Comparison of ENCODE assay signal across 6 cellular contexts in genomic region chr2:33389695-33390094, GRCh38.
DNase-seq lines count a peak whose midpoint lies in the region; TF ChIP-seq lines count a peak whose summit lies in the region.
"Not testable (repeated sequence)": the region's sequence is repeated elsewhere in the genome, so short reads cannot be mapped to it uniquely, and the experiment has no call there.

No MANE protein-coding gene starts in this region.

- H3K9me3 ChIP-seq in MG63 = not testable (repeated sequence)

- TF ChIP-seq CTCF in HFFc6 (IDR thresholded peaks at IDR 0.05); retinal pigment epithelial cell (conservative IDR thresholded peaks at IDR 0.05; ENCODE audit: low read depth, low read length): not testable (repeated sequence)

- H3K27me3 ChIP-seq in MG63 = not testable (repeated sequence)

- DNase-seq in HFFc6 = not testable (repeated sequence)
- DNase-seq in MG63 (peak; percentile 47), amniotic epithelial cell (ENCODE audit: low read depth) (peak; percentile 36), fibroblast of gingiva (ENCODE audit: low read depth) (peak; percentile 40), iris pigment epithelial cell (ENCODE audit: low read depth) (peak; percentile 53), retinal pigment epithelial cell (ENCODE audit: low read depth) (peak; percentile 51)

- not testable (repeated sequence) for H3K4me3 Mint-ChIP-seq in HFFc6

- peaks cover 77% of the 10 kb centered on the region for H3K36me3 Mint-ChIP-seq in HFFc6 (ENCODE audit: low read depth)

- peak overlapping the region; percentile 2; the same call in 1 of the 2 replicates for H3K27ac Mint-ChIP-seq in HFFc6

- not testable (repeated sequence) for H3K27me3 Mint-ChIP-seq in HFFc6 (ENCODE audit: insufficient read depth)

- not testable (repeated sequence) for H3K9me3 Mint-ChIP-seq in HFFc6

- not testable (repeated sequence) for H3K4me3 ChIP-seq in MG63; retinal pigment epithelial cell (ENCODE audit: low read length)

- H3K4me1 Mint-ChIP-seq in HFFc6 (ENCODE audit: low read depth) = peaks cover 43% of the 10 kb centered on the region

- not testable (repeated sequence) for H3K36me3 ChIP-seq in MG63
